ENCODE assay signal across 1 cellular context in the genomic region with DNA sequence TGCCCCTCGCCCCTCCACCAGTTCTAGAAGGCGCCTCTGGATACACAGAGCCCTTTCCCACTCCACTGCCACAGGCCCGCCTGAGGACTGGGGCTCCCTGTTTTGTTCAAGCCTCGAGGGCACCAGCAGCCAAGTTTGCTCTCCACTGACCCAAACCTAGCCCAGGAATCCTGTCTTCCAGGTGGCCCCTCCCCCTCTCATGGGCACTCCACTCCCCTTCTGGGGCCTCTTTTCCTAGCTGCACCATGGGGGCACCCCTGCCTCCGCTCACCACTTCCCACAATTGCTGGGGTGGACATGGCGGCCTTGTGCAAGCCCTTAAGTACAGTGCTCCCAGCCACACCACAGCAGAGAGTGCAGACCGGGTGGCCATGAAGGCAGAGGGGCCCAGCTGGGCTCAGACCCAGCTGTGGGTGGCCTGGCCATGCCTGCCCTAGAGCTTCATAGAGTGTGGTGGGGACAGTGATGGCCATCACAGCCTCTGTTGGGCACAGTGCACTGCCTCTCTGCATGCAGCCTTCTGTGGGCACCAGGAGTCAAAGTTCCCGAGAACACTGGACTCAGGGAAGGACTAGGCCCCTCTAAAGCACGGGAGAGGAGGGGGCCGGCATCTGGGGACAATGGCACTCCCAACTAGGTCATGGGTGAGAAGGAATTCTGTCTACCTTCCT.
A peak's percentile ranks its signal among the peaks of the same experiment; 100 is the strongest.
TF ChIP-seq lines count a peak whose summit lies in the region.

No MANE protein-coding gene starts in this region.

TF ChIP-seq in HepG2, 621 proteins besides CTCF, POLR2A, EP300 and RAD21 (continues in another document):
- TF ChIP-seq, protein P1, sequence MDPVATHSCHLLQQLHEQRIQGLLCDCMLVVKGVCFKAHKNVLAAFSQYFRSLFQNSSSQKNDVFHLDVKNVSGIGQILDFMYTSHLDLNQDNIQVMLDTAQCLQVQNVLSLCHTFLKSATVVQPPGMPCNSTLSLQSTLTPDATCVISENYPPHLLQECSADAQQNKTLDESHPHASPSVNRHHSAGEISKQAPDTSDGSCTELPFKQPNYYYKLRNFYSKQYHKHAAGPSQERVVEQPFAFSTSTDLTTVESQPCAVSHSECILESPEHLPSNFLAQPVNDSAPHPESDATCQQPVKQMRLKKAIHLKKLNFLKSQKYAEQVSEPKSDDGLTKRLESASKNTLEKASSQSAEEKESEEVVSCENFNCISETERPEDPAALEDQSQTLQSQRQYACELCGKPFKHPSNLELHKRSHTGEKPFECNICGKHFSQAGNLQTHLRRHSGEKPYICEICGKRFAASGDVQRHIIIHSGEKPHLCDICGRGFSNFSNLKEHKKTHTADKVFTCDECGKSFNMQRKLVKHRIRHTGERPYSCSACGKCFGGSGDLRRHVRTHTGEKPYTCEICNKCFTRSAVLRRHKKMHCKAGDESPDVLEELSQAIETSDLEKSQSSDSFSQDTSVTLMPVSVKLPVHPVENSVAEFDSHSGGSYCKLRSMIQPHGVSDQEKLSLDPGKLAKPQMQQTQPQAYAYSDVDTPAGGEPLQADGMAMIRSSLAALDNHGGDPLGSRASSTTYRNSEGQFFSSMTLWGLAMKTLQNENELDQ (CRISPR knock-in tag; IDR thresholded peaks at IDR 0.05; ENCODE audit: borderline replicate concordance) = 0 out of 2 replicates have a peak, but pooled peaks have one; percentile 9
- TF ChIP-seq IKZF5 (CRISPR knock-in tag; IDR thresholded peaks at IDR 0.05) (no peak), NCOA1 (CRISPR knock-in tag; IDR thresholded peaks at IDR 0.05) (0 out of 2 replicates have a peak, but pooled peaks have one; percentile 6), JARID2 (CRISPR knock-in tag; IDR thresholded peaks at IDR 0.05; ENCODE audit: insufficient replicate concordance) (peak; percentile 14), ZNF263 (CRISPR knock-in tag; IDR thresholded peaks at IDR 0.05) (peak; percentile 21; the same call in 1 of the 2 replicates), ZNF710 (CRISPR knock-in tag; IDR thresholded peaks at IDR 0.05; ENCODE audit: borderline replicate concordance) (0 out of 2 replicates have a peak, but pooled peaks have one; percentile 37), ZBTB7A (CRISPR knock-in tag; IDR thresholded peaks at IDR 0.05) (0 out of 2 replicates have a peak, but pooled peaks have one; percentile 53), MXD1 (CRISPR knock-in tag; IDR thresholded peaks at IDR 0.05) (0 out of 2 replicates have a peak, but pooled peaks have one; percentile 26), ZBTB39 (CRISPR knock-in tag; IDR thresholded peaks at IDR 0.05) (0 out of 2 replicates have a peak, but pooled peaks have one; percentile 10), HOXA5 (CRISPR knock-in tag; IDR thresholded peaks at IDR 0.05) (no peak), ZBTB34 (CRISPR knock-in tag; IDR thresholded peaks at IDR 0.05) (0 out of 2 replicates have a peak, but pooled peaks have one; percentile 26), ZNF768 (CRISPR knock-in tag; IDR thresholded peaks at IDR 0.05) (peak; percentile 16; the same call in 1 of the 2 replicates), CSRNP2 (CRISPR knock-in tag; conservative IDR thresholded peaks at IDR 0.05; ENCODE audit: low read depth) (no peak), HIVEP1 (CRISPR knock-in tag; IDR thresholded peaks at IDR 0.05) (peak; percentile 37), ARID4A (CRISPR knock-in tag; IDR thresholded peaks at IDR 0.05; ENCODE audit: borderline replicate concordance) (0 out of 2 replicates have a peak, but pooled peaks have one; percentile 11), EED (CRISPR knock-in tag; IDR thresholded peaks at IDR 0.05) (peak; percentile 61; the same call in 1 of the 2 replicates), AGO2 (optimal IDR thresholded peaks at IDR 0.05; ENCODE audit: low read depth, low read length) (peak; percentile 41), NR1H2 (CRISPR knock-in tag; IDR thresholded peaks at IDR 0.05; ENCODE audit: borderline replicate concordance, low read depth) (no peak), ZNF34 (CRISPR knock-in tag; IDR thresholded peaks at IDR 0.05; ENCODE audit: borderline replicate concordance) (0 out of 2 replicates have a peak, but pooled peaks have one; percentile 8), KLF13 (CRISPR knock-in tag; IDR thresholded peaks at IDR 0.05) (no peak), ZNF564 (CRISPR knock-in tag; IDR thresholded peaks at IDR 0.05) (0 out of 2 replicates have a peak, but pooled peaks have one; percentile 39), KDM3A (CRISPR knock-in tag; IDR thresholded peaks at IDR 0.05; ENCODE audit: low read depth) (0 out of 2 replicates have a peak, but pooled peaks have one; percentile 25)
- TF ChIP-seq, protein P2, sequence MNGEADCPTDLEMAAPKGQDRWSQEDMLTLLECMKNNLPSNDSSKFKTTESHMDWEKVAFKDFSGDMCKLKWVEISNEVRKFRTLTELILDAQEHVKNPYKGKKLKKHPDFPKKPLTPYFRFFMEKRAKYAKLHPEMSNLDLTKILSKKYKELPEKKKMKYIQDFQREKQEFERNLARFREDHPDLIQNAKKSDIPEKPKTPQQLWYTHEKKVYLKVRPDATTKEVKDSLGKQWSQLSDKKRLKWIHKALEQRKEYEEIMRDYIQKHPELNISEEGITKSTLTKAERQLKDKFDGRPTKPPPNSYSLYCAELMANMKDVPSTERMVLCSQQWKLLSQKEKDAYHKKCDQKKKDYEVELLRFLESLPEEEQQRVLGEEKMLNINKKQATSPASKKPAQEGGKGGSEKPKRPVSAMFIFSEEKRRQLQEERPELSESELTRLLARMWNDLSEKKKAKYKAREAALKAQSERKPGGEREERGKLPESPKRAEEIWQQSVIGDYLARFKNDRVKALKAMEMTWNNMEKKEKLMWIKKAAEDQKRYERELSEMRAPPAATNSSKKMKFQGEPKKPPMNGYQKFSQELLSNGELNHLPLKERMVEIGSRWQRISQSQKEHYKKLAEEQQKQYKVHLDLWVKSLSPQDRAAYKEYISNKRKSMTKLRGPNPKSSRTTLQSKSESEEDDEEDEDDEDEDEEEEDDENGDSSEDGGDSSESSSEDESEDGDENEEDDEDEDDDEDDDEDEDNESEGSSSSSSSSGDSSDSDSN (CRISPR knock-in tag; IDR thresholded peaks at IDR 0.05) = 0 out of 2 replicates have a peak, but pooled peaks have one; percentile 3
